ENCODE assay signal across 9 cellular contexts in genomic region chr15:75312591-75312990, GRCh38. TPM values are rescaled to one million over a fixed set of nuclear protein-coding genes. Genes with fewer than 3 reads are reported as not detected.
A peak's percentile ranks its signal among the peaks of the same experiment; 100 is the strongest.
DNase-seq lines count a peak whose midpoint lies in the region; ATAC-seq and TF ChIP-seq lines count a peak whose summit lies in the region.
"Not testable (repeated sequence)": the region's sequence is repeated elsewhere in the genome, so short reads cannot be mapped to it uniquely, and the experiment has no call there.
"Had no signal": no experiment of that assay in that cellular context is flagged by ENCODE, and none has a peak within 500 bp of the region (broad histone marks: within the 10 kb centered on the region; RNA-seq: fewer than 3 reads in every experiment).

No MANE protein-coding gene starts in this region.

- not testable (repeated sequence) for ATAC-seq in PC-3; activated T-helper 17 cell treated with anti-CD3 and anti-CD28 coated beads, Interleukin-2, amount 50 U/mL, for 72 hours (replicated peaks)

- not testable (repeated sequence) for H3K9me2 ChIP-seq in PC-3 (replicated peaks; ENCODE audit: low read length)

- not testable (repeated sequence) for H2BK12ac ChIP-seq in neuronal stem cell (ENCODE audit: low read length)

- not testable (repeated sequence) for H3K27me3 ChIP-seq in PC-3 (ENCODE audit: low read length)
- H3K27me3 ChIP-seq in neuronal stem cell (ENCODE audit: control insufficient read depth in 3 of 3, insufficient read depth in 3 of 3, low read depth in 1 of 3, low read length in 3 of 3), result peaks cover 0 to 23% (median 7%) of the 10 kb centered on the region in 3 experiments

- not testable (repeated sequence) for H3K9me3 Mint-ChIP-seq in activated T-helper 17 cell treated with anti-CD3 and anti-CD28 coated beads, Interleukin-2, amount 50 U/mL, for 72 hours

- H3K14ac ChIP-seq in neuronal stem cell (ENCODE audit: low read length), result peak overlapping the region; percentile 21

- H3K4me2 ChIP-seq in PC-3 (ENCODE audit: low read length); neuronal stem cell (ENCODE audit: insufficient read depth, low read length, poor library complexity, severe bottlenecking): not testable (repeated sequence)

- H3K27me3 Mint-ChIP-seq in activated T-helper 17 cell treated with anti-CD3 and anti-CD28 coated beads, Interleukin-2, amount 50 U/mL, for 72 hours, result peaks cover 19% of the 10 kb centered on the region

- not testable (repeated sequence) for H3K27ac ChIP-seq in PC-3 (ENCODE audit: low read length); neuronal stem cell (replicated peaks; ENCODE audit: low read length)

- not testable (repeated sequence) for H3K4me1 Mint-ChIP-seq in activated T-helper 17 cell treated with anti-CD3 and anti-CD28 coated beads, Interleukin-2, amount 50 U/mL, for 72 hours

- H3F3A ChIP-seq in PC-3 (ENCODE audit: low read length, unreplicated experiment), result not testable (repeated sequence)

- H3K4me3 Mint-ChIP-seq in activated T-helper 17 cell treated with anti-CD3 and anti-CD28 coated beads, Interleukin-2, amount 50 U/mL, for 72 hours, result peak overlapping the region; percentile 4

- CTCF ChIA-PET in PC-3 (lab: Charles Lee), result not testable (repeated sequence)

- not testable (repeated sequence) for H3K4me1 ChIP-seq in PC-3 (ENCODE audit: insufficient read depth, low read length); neuronal stem cell (ENCODE audit: control insufficient read depth in 2 of 2, insufficient read depth in 1 of 2, low read depth in 1 of 2, low read length in 2 of 2)

- DNase-seq in EH (ENCODE audit: low read depth) (peak; percentile 49), HT-29 (ENCODE audit: low spot score) (peak; percentile 11), PC-3 (peak; percentile 37), cardiac fibroblast (ENCODE audit: low read depth in 2 of 2) (peak; percentile 45 to 56), foreskin fibroblast (peak; percentile 12 to 47)
- DNase-seq in neuronal stem cell (ENCODE audit: low spot score), result not testable (repeated sequence)

- not testable (repeated sequence) for H2BK120ac ChIP-seq in neuronal stem cell (ENCODE audit: low read depth, low read length)

- H4K91ac ChIP-seq in neuronal stem cell (ENCODE audit: low read depth, low read length, poor library complexity), result not testable (repeated sequence)

- no CpG with 5 or more reads among the region's 1 CpG for WGBS in neuronal stem cell (ENCODE audit: extremely low coverage in 2 of 2, insufficient read length in 2 of 2, insufficient replicate concordance in 1 of 2), 2 donors

- not testable (repeated sequence) for H2BK5ac ChIP-seq in neuronal stem cell (ENCODE audit: low read length)

- H3K23ac ChIP-seq in neuronal stem cell (ENCODE audit: low read depth, low read length, poor library complexity), result not testable (repeated sequence)

- not testable (repeated sequence) for H4K20me1 ChIP-seq in PC-3 (ENCODE audit: low read length)

- POLR2A ChIA-PET in PC-3 (lab: Charles Lee; ENCODE audit: unreplicated experiment), result not testable (repeated sequence)

- TF ChIP-seq CTCF in PC-3 (conservative IDR thresholded peaks at IDR 0.05; ENCODE audit: low read depth, low read length); cardiac fibroblast (IDR thresholded peaks at IDR 0.05; ENCODE audit: low read depth, low read length); foreskin fibroblast (IDR thresholded peaks at IDR 0.05; ENCODE audit: low read depth, low read length): not testable (repeated sequence)

- H2BK15ac ChIP-seq in neuronal stem cell (ENCODE audit: low read length), result not testable (repeated sequence)

- not testable (repeated sequence) for H4K8ac ChIP-seq in neuronal stem cell (ENCODE audit: low read depth, low read length)

- H2AK5ac ChIP-seq in neuronal stem cell (ENCODE audit: low read depth, low read length), result not testable (repeated sequence)

- not testable (repeated sequence) for H3K79me1 ChIP-seq in neuronal stem cell (ENCODE audit: low read depth, low read length)

- H3K36me3 ChIP-seq in PC-3 (ENCODE audit: low read depth, low read length); neuronal stem cell (replicated peaks in 1 of 2; ENCODE audit: control insufficient read depth in 2 of 2, insufficient read depth in 2 of 2, low read length in 2 of 2): not testable (repeated sequence)

- H3K9me3 ChIP-seq in PC-3 (ENCODE audit: low read length); neuronal stem cell (replicated peaks in 1 of 2; ENCODE audit: control insufficient read depth in 2 of 2, insufficient read depth in 1 of 2, low read depth in 1 of 2, low read length in 2 of 2): not testable (repeated sequence)

- H3K36me3 Mint-ChIP-seq in activated T-helper 17 cell treated with anti-CD3 and anti-CD28 coated beads, Interleukin-2, amount 50 U/mL, for 72 hours (ENCODE audit: low read depth), result not testable (repeated sequence)

- H3K79me2 ChIP-seq in PC-3 (ENCODE audit: low read length), result not testable (repeated sequence)

- not testable (repeated sequence) for H3K27ac Mint-ChIP-seq in activated T-helper 17 cell treated with anti-CD3 and anti-CD28 coated beads, Interleukin-2, amount 50 U/mL, for 72 hours

- not testable (repeated sequence) for H3K4me3 ChIP-seq in PC-3 (ENCODE audit: low read length); cardiac fibroblast (replicated peaks in 1 of 2; ENCODE audit: low read depth in 2 of 2, low read length in 2 of 2); foreskin fibroblast (ENCODE audit: low read depth in 1 of 2, low read length in 2 of 2); neuronal stem cell (ENCODE audit: low read length in 2 of 2)

- not testable (repeated sequence) for H3K4ac ChIP-seq in neuronal stem cell (ENCODE audit: low read length)

- H3K18ac ChIP-seq in neuronal stem cell (ENCODE audit: low read length), result not testable (repeated sequence)

- not testable (repeated sequence) for H3K9ac ChIP-seq in PC-3 (ENCODE audit: low read length); neuronal stem cell (ENCODE audit: low read depth, low read length, poor library complexity)

- BruUV-seq in PC-3 (replicated peaks; lab: Mats Ljungman, UMichigan), result not testable (repeated sequence)

- intact Hi-C loops in PC-3 (cut with micrococcal nuclease), result not testable (repeated sequence)

- not testable (repeated sequence) for H2AFZ ChIP-seq in PC-3 (ENCODE audit: low read length); neuronal stem cell (ENCODE audit: low read length)

RNA-seq across cellular contexts. Expression of gene COMMD4, which starts 23.3 kb away (rescaled TPM):
- 266 TPM in 2 replicates for total RNA-seq in HT-29 (2014; rRNA removed; shearing (Covaris generic))
- 116 and 125 TPM in 2 replicates for total RNA-seq in PC-3 (2014; rRNA removed)
- 10 to 100 TPM; 69.9 to 78.9 TPM for total RNA-seq in activated T-helper 17 cell treated with anti-CD3 and anti-CD28 coated beads, Interleukin-2, amount 50 U/mL, for 72 hours
- 54.6 TPM for polyA plus RNA-seq in neuronal stem cell (2013, experiment 1 of 2)
- 57.9 TPM for polyA plus RNA-seq in neuronal stem cell (2013, experiment 2 of 2)

RNA-seq across cellular contexts. Expression of gene GOLGA6D, which starts 30.0 kb away (rescaled TPM):
- 0.15 TPM in 1 of 2 replicates, not detected in the other for total RNA-seq in HT-29 (2014; rRNA removed; shearing (Covaris generic))
- total RNA-seq in PC-3 (2014; rRNA removed), result not detected in 2 replicates
- under 1 TPM in 1 of 2 donors, not detected in 1; 0.16 TPM for total RNA-seq in activated T-helper 17 cell treated with anti-CD3 and anti-CD28 coated beads, Interleukin-2, amount 50 U/mL, for 72 hours
- 0.04 TPM for polyA plus RNA-seq in neuronal stem cell (2013, experiment 1 of 2)
- 0.03 TPM for polyA plus RNA-seq in neuronal stem cell (2013, experiment 2 of 2)
- total RNA-seq: CD4-positive, CD25-positive, alpha-beta regulatory T cell; Right ventricle myocardium inferior had no signal
- polyA plus RNA-seq: CD4-positive, CD25-positive, alpha-beta regulatory T cell had no signal

RNA-seq across cellular contexts. Expression of gene NEIL1, which starts 34.2 kb away (rescaled TPM):
- total RNA-seq in HT-29 (2014; rRNA removed; shearing (Covaris generic)), result 1.3 and 2.7 TPM in 2 replicates
- 4.1 and 14.3 TPM in 2 replicates for total RNA-seq in PC-3 (2014; rRNA removed)
- 10 to 100 TPM; 11.6 to 56.7 TPM for total RNA-seq in activated T-helper 17 cell treated with anti-CD3 and anti-CD28 coated beads, Interleukin-2, amount 50 U/mL, for 72 hours
- polyA plus RNA-seq in neuronal stem cell (2013, experiment 1 of 2), result 9.7 TPM
- 8.4 TPM for polyA plus RNA-seq in neuronal stem cell (2013, experiment 2 of 2)

RNA-seq across cellular contexts. Expression of gene GOLGA6C, which starts 54.5 kb away (rescaled TPM):
- not detected in 2 replicates for total RNA-seq in HT-29 (2014; rRNA removed; shearing (Covaris generic))
- total RNA-seq in PC-3 (2014; rRNA removed), result not detected in 2 replicates
- not detected for total RNA-seq in activated T-helper 17 cell treated with anti-CD3 and anti-CD28 coated beads, Interleukin-2, amount 50 U/mL, for 72 hours
- not detected for polyA plus RNA-seq in neuronal stem cell (2013, experiment 1 of 2)
- polyA plus RNA-seq in neuronal stem cell (2013, experiment 2 of 2), result not detected
- total RNA-seq: CD4-positive, CD25-positive, alpha-beta regulatory T cell; Right ventricle myocardium inferior had no signal
- polyA plus RNA-seq: CD4-positive, CD25-positive, alpha-beta regulatory T cell had no signal

RNA-seq across cellular contexts. Expression of gene MAN2C1, which starts 55.8 kb away (rescaled TPM):
- total RNA-seq in HT-29 (2014; rRNA removed; shearing (Covaris generic)), result 200 and 234 TPM in 2 replicates
- 120 and 126 TPM in 2 replicates for total RNA-seq in PC-3 (2014; rRNA removed)
- total RNA-seq in activated T-helper 17 cell treated with anti-CD3 and anti-CD28 coated beads, Interleukin-2, amount 50 U/mL, for 72 hours, result 100 to 1,000 TPM; 114 to 245 TPM
- 55.9 TPM for polyA plus RNA-seq in neuronal stem cell (2013, experiment 1 of 2)
- 51.3 TPM for polyA plus RNA-seq in neuronal stem cell (2013, experiment 2 of 2)
